1 cellular context compared by ENCODE assay signal in genomic region chrX:3532571-3532970, GRCh38.
TF ChIP-seq lines count a peak whose summit lies in the region.

No MANE protein-coding gene starts in this region.

TF ChIP-seq in GM23338, 12 proteins besides CTCF, POLR2A, EP300 and RAD21 (continued from another document):
- TF ChIP-seq ZNF462 (CRISPR knock-in tag; IDR thresholded peaks at IDR 0.05) (no peak), NANOG (IDR thresholded peaks at IDR 0.05; ENCODE audit: borderline replicate concordance) (no peak)
